Comparison of ENCODE assay signal across 26 cellular contexts in the genomic region with DNA sequence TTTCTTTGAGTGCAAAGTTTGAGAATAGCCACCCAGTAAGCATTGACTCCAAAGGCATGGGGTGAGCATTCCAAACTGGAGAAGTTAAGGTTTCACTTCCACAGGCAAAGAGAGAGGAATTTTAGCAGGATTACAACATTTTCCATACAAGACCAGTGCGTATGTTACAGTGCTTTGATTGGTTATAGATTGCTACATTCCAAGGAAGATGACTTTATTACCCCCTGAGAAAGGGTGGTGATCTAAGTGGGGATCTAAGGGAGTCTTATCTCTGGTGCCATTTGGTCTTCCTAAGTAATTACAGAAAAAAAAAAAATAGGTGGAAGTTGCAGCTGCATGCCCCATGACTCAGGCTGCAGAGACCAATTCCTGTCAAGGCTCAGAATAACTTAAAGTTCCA. TPM values are rescaled to one million over a fixed set of nuclear protein-coding genes. Genes with fewer than 3 reads are reported as not detected.
A peak's percentile ranks its signal among the peaks of the same experiment; 100 is the strongest.
DNase-seq lines count a peak whose midpoint lies in the region; ATAC-seq, FAIRE-seq and TF ChIP-seq lines count a peak whose summit lies in the region.
"Had no signal": no experiment of that assay in that cellular context is flagged by ENCODE, and none has a peak within 500 bp of the region (broad histone marks: within the 10 kb centered on the region; RNA-seq: fewer than 3 reads in every experiment).

No MANE protein-coding gene starts in this region.

- no peak overlapping the region for H3K4me3 ChIP-seq in K562
- H3K4me3 ChIP-seq in MM.1S (ENCODE audit: low read length): no peak overlapping the region
- H3K4me3 ChIP-seq: body of pancreas, heart right ventricle had no signal

- H3K36me3 ChIP-seq in K562 (ENCODE audit: control insufficient read depth, insufficient read depth, low read length) (no peaks in the 10 kb centered on the region), MM.1S (replicated peaks; ENCODE audit: insufficient read depth, low read length) (no peaks in the 10 kb centered on the region)

- H3K27me3 ChIP-seq in K562 (ENCODE audit: control insufficient read depth in 2 of 2, insufficient read depth in 2 of 2, low read length in 2 of 2) (no peaks in the 10 kb centered on the region), MM.1S (replicated peaks; ENCODE audit: insufficient read depth, low read length) (no peaks in the 10 kb centered on the region)
- H3K27me3 ChIP-seq: body of pancreas, heart right ventricle had no signal

- DNase-seq in A172 (ENCODE audit: low spot score) (peak; percentile 53), HFFc6 (peak; percentile 27), K562 (ENCODE audit: extremely low read depth in 1 of 4, low spot score in 3 of 4) (peak in 1 of 4 experiments; percentile 17), glomerular visceral epithelial cell (ENCODE audit: extremely low spot score) (peak; percentile 27), MM.1S (no peak), NCI-H345 (lab: John Stamatoyannopoulos, UW) (no peak), NCI-H1436 (lab: John Stamatoyannopoulos, UW) (no peak)
- DNase-seq: 8988T; activated CD4-positive, alpha-beta T cell treated with anti-CD3 and anti-CD28 coated beads, Interleukin-2, amount 50 U/mL, for 4 hours; activated naive CD4-positive, alpha-beta T cell treated with Interleukin-2 at 50 U/mL for 16 hours; body of pancreas; DND-41; H9; heart right ventricle; KG1; NCI-H1092 treated with DMSO at 0.1 percent for 48 hours; NCI-H2081 treated with DMSO at 0.1 percent for 48 hours; NCI-H510A treated with DMSO at 0.1 percent for 48 hours; SHP77; T-helper 1 cell had no signal

- no peak for FAIRE-seq in K562 (lab: Jason Lieb, UNC)
- FAIRE-seq: islet of Langerhans had no signal

- WGBS in K562 (ENCODE audit: insufficient coverage, low coverage, missing lambda C conversion rate): 0% methylated on average over 1 of the region's 1 CpG

- H3K4me3 Mint-ChIP-seq in HFFc6: 0 out of 2 replicates have a peak overlapping the region, but pooled peaks have one; percentile 8
- H3K4me3 Mint-ChIP-seq: H9, nephron had no signal

- H3K9me2 ChIP-seq in MM.1S (replicated peaks; ENCODE audit: insufficient read depth, low read length): no peaks in the 10 kb centered on the region

- intact Hi-C loops in K562 (cut with micrococcal nuclease): no loop called here

- TF ChIP-seq CTCF in HFFc6 (IDR thresholded peaks at IDR 0.05) (no peak), K562 (IDR thresholded peaks at IDR 0.05 in 2 of 3, conservative IDR thresholded peaks at IDR 0.05 in 1 of 3; ENCODE audit: insufficient read depth in 2 of 3, low read depth in 1 of 3, low read length in 3 of 3) (no peak), MM.1S (IDR thresholded peaks at IDR 0.05; ENCODE audit: low read length) (no peak)

- no peaks in the 10 kb centered on the region; the same call in 1 of the 2 replicates for H3K27me3 Mint-ChIP-seq in HFFc6 (ENCODE audit: insufficient read depth)

- H3K9me3 Mint-ChIP-seq in HFFc6: no peaks in the 10 kb centered on the region
- H3K9me3 Mint-ChIP-seq: H9, nephron had no signal

- peaks cover 20% of the 10 kb centered on the region for H3K36me3 Mint-ChIP-seq in HFFc6 (ENCODE audit: low read depth)

- no peak overlapping the region for H3K27ac ChIP-seq in K562 (ENCODE audit: extremely low read depth, low read depth, low read length)
- H3K27ac ChIP-seq in MM.1S (ENCODE audit: low read length): no peak overlapping the region
- H3K27ac ChIP-seq: body of pancreas, heart right ventricle had no signal

- H3K4me1 ChIP-seq in K562 (replicated peaks in 1 of 2; ENCODE audit: control insufficient read depth in 2 of 2, insufficient read depth in 2 of 2, low read length in 2 of 2) (peaks cover 9 to 11% of the 10 kb centered on the region in 2 experiments; a peak in 4 of 5 replicates), MM.1S (ENCODE audit: low read length) (no peaks in the 10 kb centered on the region)
- H3K4me1 ChIP-seq: body of pancreas had no signal

- H4K20me1 ChIP-seq in K562 (replicated peaks; ENCODE audit: control insufficient read depth, insufficient read depth, low read length) (0 out of 2 replicates have a peak, but pooled peaks cover 8% of the 10 kb centered on the region), MM.1S (ENCODE audit: insufficient read depth, low read length) (no peaks in the 10 kb centered on the region)

- H2AFZ ChIP-seq in K562 (ENCODE audit: low read depth, low read length) (no peak overlapping the region), MM.1S (ENCODE audit: low read length) (no peak overlapping the region)

- H3K4me1 Mint-ChIP-seq in HFFc6 (ENCODE audit: low read depth): peaks cover 34% of the 10 kb centered on the region
- H3K4me1 Mint-ChIP-seq: nephron had no signal

- ATAC-seq in K562 (no peak), GM21786 (IDR thresholded peaks at IDR 0.05; ENCODE audit: unreplicated experiment) (no peak)
- ATAC-seq: body of pancreas, heart right ventricle had no signal

- no peaks in the 10 kb centered on the region for H3K9me1 ChIP-seq in K562 (ENCODE audit: control insufficient read depth, insufficient read depth, low read length)

- H3K9me3 ChIP-seq in K562 (replicated peaks; ENCODE audit: control insufficient read depth, insufficient read depth, low read depth, low read length) (no peaks in the 10 kb centered on the region), MM.1S (replicated peaks; ENCODE audit: insufficient read depth, low read length) (no peaks in the 10 kb centered on the region)
- H3K9me3 ChIP-seq: body of pancreas, heart right ventricle had no signal

- TF ChIP-seq RAD21 in K562 (CRISPR knock-in tag; conservative IDR thresholded peaks at IDR 0.05 in 1 of 2, IDR thresholded peaks at IDR 0.05 in 1 of 2): no peak

- no peaks in the 10 kb centered on the region for H3F3A ChIP-seq in MM.1S (ENCODE audit: insufficient read depth, low read length)

- in situ Hi-C loops in K562 (cut with MboI): no loop called here

- H3K79me2 ChIP-seq in K562 (ENCODE audit: control insufficient read depth, insufficient read depth, low read length): no peaks in the 10 kb centered on the region
- no peaks in the 10 kb centered on the region for H3K79me2 ChIP-seq in MM.1S (ENCODE audit: low read length)

- CTCF ChIA-PET in K562 (lab: Yijun Ruan, JAX; ENCODE audit: low intra/inter-chr PET ratio): no interaction called here

- POLR2A ChIA-PET in K562 (lab: Yijun Ruan, JAX): interaction anchor here (0.6 to 1.9 kb wide), 7 partner anchors 10 to 725 kb away, joined by 3 to 8 read pairs (median 4); no protein-coding TSS in a partner anchor

- no peak overlapping the region for H3K9ac ChIP-seq in K562 (ENCODE audit: insufficient read depth in 1 of 2, low read depth in 2 of 2, low read length in 2 of 2)
- H3K9ac ChIP-seq in MM.1S (ENCODE audit: low read length): no peak overlapping the region

- no peak for TF ChIP-seq EP300 in K562 (IDR thresholded peaks at IDR 0.05; ENCODE audit: low read length)

- no peak for TF ChIP-seq POLR2A in K562 (conservative IDR thresholded peaks at IDR 0.05)

- no TSS peak for BruUV-seq in K562 (replicated peaks; lab: Mats Ljungman, UMichigan)

- H3K27ac Mint-ChIP-seq in HFFc6: peak overlapping the region; percentile 20
- H3K27ac Mint-ChIP-seq: H9, nephron had no signal

- H3K4me2 ChIP-seq in K562 (ENCODE audit: insufficient read depth, low read length) (no peak overlapping the region), MM.1S (ENCODE audit: low read depth, low read length) (no peak overlapping the region)

RNA-seq across cellular contexts. Expression of gene SLC46A1, which starts 11.3 kb away (rescaled TPM):
- 2.5 and 4.9 TPM in 2 replicates for total RNA-seq in A172 (2014; rRNA removed; shearing (Covaris generic))
- total RNA-seq in HFFc6 (2021; fragmentation: NEBNext Ultra II Directional; extraction: Animal tissue kit (Norgen Biotek cat#: 25700)): 1 to 10 TPM; 4.3 to 6.7 (median 6.4) TPM
- total RNA-seq in K562 (2011; cell fraction: chromatin; rRNA removed; ENCODE audit: low replicate concordance): 18.4 and 42.1 TPM in 2 replicates
- total RNA-seq in K562 (2011; cell fraction: nucleolus; rRNA removed): 22.6 and 30.0 TPM in 2 replicates
- 26.1 and 28.6 TPM in 2 replicates for total RNA-seq in K562 (2011; cell fraction: nucleoplasm; rRNA removed)
- 3.1 and 3.4 TPM in 2 replicates for total RNA-seq in K562 (2014; rRNA removed)
- total RNA-seq in K562 (2014; rRNA removed; fragmentation: Illumina TruSeq; extraction: Trizol): 1.8 and 3.1 TPM in 2 replicates
- 2.4 and 3.1 TPM in 2 replicates for total RNA-seq in K562 (2015; rRNA removed; fragmentation: Illumina TruSeq; extraction: Trizol)
- 4.3 and 5.5 TPM in 2 replicates for total RNA-seq in K562 (2021)
- polyA plus RNA-seq in K562 (2011; rRNA removed): 2.4 and 4.0 TPM in 2 replicates
- polyA plus RNA-seq in K562 (2011; cell fraction: cytosol; rRNA removed): 2.7 and 5.5 TPM in 2 replicates
- 7.8 and 15.8 TPM in 2 replicates for polyA plus RNA-seq in K562 (2011; cell fraction: nucleus; rRNA removed)
- 2.4 and 2.9 TPM in 2 replicates for polyA plus RNA-seq in K562 (2012)
- 3.9 and 4.5 TPM in 2 replicates for polyA plus RNA-seq in K562 (2014; fragmentation: Illumina TruSeq; extraction: Trizol)
- under 1 TPM; 0.24 to 0.32 TPM for polyA plus RNA-seq in K562 (2014; fragmentation: Nextera tagmentation; extraction: Ambion mirVana)
- 2.6 TPM in 2 replicates for polyA plus RNA-seq in K562 (2014; rRNA removed)
- polyA minus RNA-seq in K562 (2011; rRNA and poly(A)+ RNA removed): 7.2 and 11.6 TPM in 2 replicates
- 2.6 and 6.5 TPM in 2 replicates for polyA minus RNA-seq in K562 (2011; cell fraction: cytosol; rRNA and poly(A)+ RNA removed)
- polyA minus RNA-seq in K562 (2011; cell fraction: nucleus; rRNA and poly(A)+ RNA removed): 13.5 and 15.0 TPM in 2 replicates

RNA-seq across cellular contexts. Expression of gene SARM1, which starts 23.2 kb away (rescaled TPM):
- 20.2 and 23.2 TPM in 2 replicates for total RNA-seq in A172 (2014; rRNA removed; shearing (Covaris generic))
- 10 to 100 TPM; 15.1 to 18.9 (median 16.8) TPM for total RNA-seq in HFFc6 (2021; fragmentation: NEBNext Ultra II Directional; extraction: Animal tissue kit (Norgen Biotek cat#: 25700))
- total RNA-seq in K562 (2011; cell fraction: chromatin; rRNA removed; ENCODE audit: low replicate concordance): 1.5 and 2.4 TPM in 2 replicates
- 1.6 and 3.2 TPM in 2 replicates for total RNA-seq in K562 (2011; cell fraction: nucleolus; rRNA removed)
- 0.69 and 0.81 TPM in 2 replicates for total RNA-seq in K562 (2011; cell fraction: nucleoplasm; rRNA removed)
- total RNA-seq in K562 (2014; rRNA removed) (0.08 and 0.09 TPM in 2 replicates), K562 (2014; rRNA removed; fragmentation: Illumina TruSeq; extraction: Trizol) (0.10 and 0.29 TPM in 2 replicates), K562 (2015; rRNA removed; fragmentation: Illumina TruSeq; extraction: Trizol) (0.08 and 0.11 TPM in 2 replicates), K562 (2021) (0.54 and 0.55 TPM in 2 replicates)
- polyA plus RNA-seq in K562 (2011; rRNA removed) (0.15 and 0.30 TPM in 2 replicates), K562 (2014; fragmentation: Illumina TruSeq; extraction: Trizol) (0.07 and 0.12 TPM in 2 replicates), K562 (2014; fragmentation: Nextera tagmentation; extraction: Ambion mirVana) (not detected), K562 (2014; rRNA removed) (0.04 and 0.31 TPM in 2 replicates)
- 0.19 and 0.30 TPM in 2 replicates for polyA plus RNA-seq in K562 (2011; cell fraction: cytosol; rRNA removed)
- polyA plus RNA-seq in K562 (2011; cell fraction: nucleus; rRNA removed): 0.94 and 1.5 TPM in 2 replicates
- 0.12 and 1.5 TPM in 2 replicates for polyA plus RNA-seq in K562 (2012)
- 0.09 and 0.21 TPM in 2 replicates for polyA minus RNA-seq in K562 (2011; rRNA and poly(A)+ RNA removed)
- 0.38 and 0.73 TPM in 2 replicates for polyA minus RNA-seq in K562 (2011; cell fraction: cytosol; rRNA and poly(A)+ RNA removed)
- polyA minus RNA-seq in K562 (2011; cell fraction: nucleus; rRNA and poly(A)+ RNA removed): 0.44 and 0.67 TPM in 2 replicates

RNA-seq across cellular contexts. Expression of gene VTN, which starts 24.6 kb away (rescaled TPM):
- total RNA-seq in A172 (2014; rRNA removed; shearing (Covaris generic)): 0.43 and 4.4 TPM in 2 replicates
- under 1 TPM; 0.36 to 0.76 (median 0.60) TPM for total RNA-seq in HFFc6 (2021; fragmentation: NEBNext Ultra II Directional; extraction: Animal tissue kit (Norgen Biotek cat#: 25700))
- not detected in 2 replicates for total RNA-seq in K562 (2011; cell fraction: chromatin; rRNA removed; ENCODE audit: low replicate concordance)
- total RNA-seq in K562 (2011; cell fraction: nucleolus; rRNA removed): 0.26 and 0.33 TPM in 2 replicates
- total RNA-seq in K562 (2011; cell fraction: nucleoplasm; rRNA removed): 0.73 TPM in 1 of 2 replicates, not detected in the other
- total RNA-seq in K562 (2014; rRNA removed) (0.14 and 0.33 TPM in 2 replicates), K562 (2014; rRNA removed; fragmentation: Illumina TruSeq; extraction: Trizol) (not detected in 2 replicates), K562 (2015; rRNA removed; fragmentation: Illumina TruSeq; extraction: Trizol) (0.15 and 0.36 TPM in 2 replicates), K562 (2021) (0.86 and 2.3 TPM in 2 replicates)
- polyA plus RNA-seq in K562 (2011; rRNA removed) (0.11 and 0.17 TPM in 2 replicates), K562 (2014; fragmentation: Illumina TruSeq; extraction: Trizol) (0.13 and 0.68 TPM in 2 replicates), K562 (2014; fragmentation: Nextera tagmentation; extraction: Ambion mirVana) (1 to 10 TPM in 1 of 2 experiments, under 1 TPM in 1; 0.22 to 1.0 TPM), K562 (2014; rRNA removed) (0.64 and 0.82 TPM in 2 replicates)
- polyA plus RNA-seq in K562 (2011; cell fraction: cytosol; rRNA removed): 0.21 and 0.25 TPM in 2 replicates
- 0.10 and 0.41 TPM in 2 replicates for polyA plus RNA-seq in K562 (2011; cell fraction: nucleus; rRNA removed)
- 0.77 and 0.97 TPM in 2 replicates for polyA plus RNA-seq in K562 (2012)
- polyA minus RNA-seq in K562 (2011; rRNA and poly(A)+ RNA removed): not detected in 2 replicates
- 1.0 TPM in 2 replicates for polyA minus RNA-seq in K562 (2011; cell fraction: cytosol; rRNA and poly(A)+ RNA removed)
- polyA minus RNA-seq in K562 (2011; cell fraction: nucleus; rRNA and poly(A)+ RNA removed): 0.40 and 0.56 TPM in 2 replicates
- total RNA-seq: H9 had no signal

RNA-seq across cellular contexts. Expression of gene SEBOX, which starts 29.7 kb away (rescaled TPM):
- not detected in 2 replicates for total RNA-seq in A172 (2014; rRNA removed; shearing (Covaris generic))
- not detected for total RNA-seq in HFFc6 (2021; fragmentation: NEBNext Ultra II Directional; extraction: Animal tissue kit (Norgen Biotek cat#: 25700))
- total RNA-seq in K562 (2011; cell fraction: chromatin; rRNA removed; ENCODE audit: low replicate concordance): not detected in 2 replicates
- total RNA-seq in K562 (2011; cell fraction: nucleolus; rRNA removed): not detected in 2 replicates
- not detected in 2 replicates for total RNA-seq in K562 (2011; cell fraction: nucleoplasm; rRNA removed)
- not detected in 2 replicates for total RNA-seq in K562 (2014; rRNA removed)
- not detected in 2 replicates for total RNA-seq in K562 (2014; rRNA removed; fragmentation: Illumina TruSeq; extraction: Trizol)
- not detected in 2 replicates for total RNA-seq in K562 (2015; rRNA removed; fragmentation: Illumina TruSeq; extraction: Trizol)
- total RNA-seq in K562 (2021): not detected in 2 replicates
- not detected in 2 replicates for polyA plus RNA-seq in K562 (2011; rRNA removed)
- not detected in 2 replicates for polyA plus RNA-seq in K562 (2011; cell fraction: cytosol; rRNA removed)
- not detected in 2 replicates for polyA plus RNA-seq in K562 (2011; cell fraction: nucleus; rRNA removed)
- polyA plus RNA-seq in K562 (2012): not detected in 2 replicates
- polyA plus RNA-seq in K562 (2014; fragmentation: Illumina TruSeq; extraction: Trizol): not detected in 2 replicates
- not detected for polyA plus RNA-seq in K562 (2014; fragmentation: Nextera tagmentation; extraction: Ambion mirVana)
- polyA plus RNA-seq in K562 (2014; rRNA removed): not detected in 2 replicates
- polyA minus RNA-seq in K562 (2011; rRNA and poly(A)+ RNA removed): not detected in 2 replicates
- not detected in 2 replicates for polyA minus RNA-seq in K562 (2011; cell fraction: cytosol; rRNA and poly(A)+ RNA removed)
- polyA minus RNA-seq in K562 (2011; cell fraction: nucleus; rRNA and poly(A)+ RNA removed): not detected in 2 replicates
- total RNA-seq: body of pancreas, dermis microvascular lymphatic vessel endothelial cell, H9, heart right ventricle, temporal lobe had no signal
- polyA plus RNA-seq: esophagus, heart right ventricle had no signal

RNA-seq across cellular contexts. Expression of gene POLDIP2, which starts 37.4 kb away (rescaled TPM):
- 166 and 176 TPM in 2 replicates for total RNA-seq in A172 (2014; rRNA removed; shearing (Covaris generic))
- 100 to 1,000 TPM; 104 to 118 (median 106) TPM for total RNA-seq in HFFc6 (2021; fragmentation: NEBNext Ultra II Directional; extraction: Animal tissue kit (Norgen Biotek cat#: 25700))
- total RNA-seq in K562 (2011; cell fraction: chromatin; rRNA removed; ENCODE audit: low replicate concordance): 13.2 and 36.1 TPM in 2 replicates
- total RNA-seq in K562 (2011; cell fraction: nucleolus; rRNA removed): 33.4 and 34.0 TPM in 2 replicates
- total RNA-seq in K562 (2011; cell fraction: nucleoplasm; rRNA removed): 27.2 and 30.3 TPM in 2 replicates
- 121 and 122 TPM in 2 replicates for total RNA-seq in K562 (2014; rRNA removed)
- total RNA-seq in K562 (2014; rRNA removed; fragmentation: Illumina TruSeq; extraction: Trizol): 59.5 and 62.7 TPM in 2 replicates
- 70.6 and 71.4 TPM in 2 replicates for total RNA-seq in K562 (2015; rRNA removed; fragmentation: Illumina TruSeq; extraction: Trizol)
- 106 and 108 TPM in 2 replicates for total RNA-seq in K562 (2021)
- polyA plus RNA-seq in K562 (2011; rRNA removed): 64.6 and 105 TPM in 2 replicates
- polyA plus RNA-seq in K562 (2011; cell fraction: cytosol; rRNA removed): 64.6 and 142 TPM in 2 replicates
- polyA plus RNA-seq in K562 (2011; cell fraction: nucleus; rRNA removed): 48.3 and 71.0 TPM in 2 replicates
- 89.9 and 120 TPM in 2 replicates for polyA plus RNA-seq in K562 (2012)
- 127 and 137 TPM in 2 replicates for polyA plus RNA-seq in K562 (2014; fragmentation: Illumina TruSeq; extraction: Trizol)
- polyA plus RNA-seq in K562 (2014; fragmentation: Nextera tagmentation; extraction: Ambion mirVana): 10 to 100 TPM; 22.0 to 25.1 TPM
- polyA plus RNA-seq in K562 (2014; rRNA removed): 104 and 109 TPM in 2 replicates
- polyA minus RNA-seq in K562 (2011; rRNA and poly(A)+ RNA removed): 31.5 and 60.7 TPM in 2 replicates
- polyA minus RNA-seq in K562 (2011; cell fraction: cytosol; rRNA and poly(A)+ RNA removed): 27.9 and 61.6 TPM in 2 replicates
- 14.4 and 16.8 TPM in 2 replicates for polyA minus RNA-seq in K562 (2011; cell fraction: nucleus; rRNA and poly(A)+ RNA removed)

Comparison
In these comparisons a context has a peak if more than half of its experiments do, and no peak if none do; other contexts are left out.
1. DNase-seq: peak in A172 (single experiment), HFFc6 (single experiment) and glomerular visceral epithelial cell (single experiment); none in MM.1S (single experiment), NCI-H345 (single experiment) and NCI-H1436 (single experiment).